ENCODE assay signal across 27 cellular contexts in the genomic region with DNA sequence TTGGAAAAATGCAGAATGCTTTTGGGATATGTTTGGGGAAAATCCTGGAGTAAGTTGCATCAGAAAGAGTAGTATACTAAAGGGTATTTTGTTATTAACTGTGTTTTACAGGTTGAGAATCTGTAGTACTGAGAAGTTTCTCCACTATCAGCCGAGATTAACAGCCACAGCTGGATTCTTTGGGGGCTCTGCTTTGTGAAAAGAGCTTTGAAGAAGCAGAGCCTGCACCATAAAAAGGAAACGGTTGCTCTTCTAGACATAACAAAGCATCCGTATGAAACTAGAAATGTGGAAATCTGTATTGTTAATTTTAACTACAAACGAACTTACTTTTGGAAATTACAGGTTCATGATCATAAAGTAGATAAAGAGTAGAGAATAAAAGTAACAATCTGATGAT. TPM values are rescaled to one million over a fixed set of nuclear protein-coding genes. Genes with fewer than 3 reads are reported as not detected.
DNase-seq lines count a peak whose midpoint lies in the region; ATAC-seq, FAIRE-seq and TF ChIP-seq lines count a peak whose summit lies in the region.
"Had no signal": no experiment of that assay in that cellular context is flagged by ENCODE, and none has a peak within 500 bp of the region (broad histone marks: within the 10 kb centered on the region; RNA-seq: fewer than 3 reads in every experiment).

No MANE protein-coding gene starts in this region.

- no peaks in the 10 kb centered on the region for H3K9me2 ChIP-seq in SU-DHL-6 (replicated peaks; ENCODE audit: insufficient read depth, low read length)

- intact Hi-C loops in heart right ventricle (cut with DNase I): loop anchor here in 4 of 10 donors (5.0 to 10.0 kb wide), 5 partner anchors 63 to 287 kb away; a partner anchor contains a TSS

- peak overlapping the region; percentile 10 for H3K27ac ChIP-seq in cardiac muscle cell
- peak overlapping the region in 1 of 10 donors; percentile 5 for H3K27ac ChIP-seq in heart right ventricle
- no peak overlapping the region for H3K27ac ChIP-seq in SU-DHL-6 (ENCODE audit: low read depth, low read length)
- H3K27ac ChIP-seq: A549, colonic mucosa, upper lobe of right lung had no signal

- H2AFZ ChIP-seq in SU-DHL-6 (ENCODE audit: low read depth, low read length, severe bottlenecking): no peak overlapping the region

- H3K9me3 Mint-ChIP-seq in endothelial cell (ENCODE audit: unreplicated experiment): no peaks in the 10 kb centered on the region
- H3K9me3 Mint-ChIP-seq: activated naive CD8-positive, alpha-beta T cell treated with anti-CD3 and anti-CD28 coated beads, Interleukin-2, amount 50 U/mL, for 24 hours; activated T-helper 17 cell treated with anti-CD3 and anti-CD28 coated beads, Interleukin-2, amount 50 U/mL, for 72 hours; natural killer cell treated with Interleukin-12 subunit alpha and Interleukin-12 subunit beta and Interleukin-15 and Interleukin-18, amount 100 ng/mL, for 72 hours had no signal

- WGBS in heart right ventricle, 2 donors: 17 to 21% methylated on average over 4 of the region's 4 CpGs

- DNase-seq in cardiac muscle cell (ENCODE audit: low read depth in 1 of 2, low spot score in 1 of 2) (no peak), heart right ventricle (no peak), endothelial cell (ENCODE audit: low spot score) (no peak), RCC 7860 (ENCODE audit: low spot score) (no peak), C1 segment of cervical spinal cord (lab: John Stamatoyannopoulos, UW) (no peak)
- DNase-seq in activated CD4-positive, alpha-beta T cell treated with anti-CD3 and anti-CD28 coated beads for 48 hours: no peak
- DNase-seq: activated CD4-positive, alpha-beta T cell treated with anti-CD3 and anti-CD28 coated beads for 4 hours; activated CD8-positive, alpha-beta memory T cell treated with anti-CD3 and anti-CD28 coated beads, Interleukin-2, amount 50 U/mL, for 4 hours; activated naive CD8-positive, alpha-beta T cell treated with anti-CD3 and anti-CD28 coated beads, Interleukin-2, amount 50 U/mL, for 24 hours; colonic mucosa; EL; glutamatergic neuron; NCI-H1694 treated with DMSO at 0.1 percent for 48 hours; NCI-H2171 treated with DMSO at 0.1 percent for 48 hours; NCI-H526; posterior cingulate gyrus; SW 1271; upper lobe of right lung had no signal

- no peak for FAIRE-seq in RCC 7860 (lab: Jason Lieb, UNC)
- FAIRE-seq: A549, H54, K562, TTC549 had no signal

- TF ChIP-seq CTCF in cardiac muscle cell (IDR thresholded peaks at IDR 0.05; ENCODE audit: low read depth, low read length) (no peak), heart right ventricle (IDR thresholded peaks at IDR 0.05) (no peak), SU-DHL-6 (IDR thresholded peaks at IDR 0.05; ENCODE audit: insufficient read depth, low read length, poor library complexity, severe bottlenecking) (no peak), endothelial cell (IDR thresholded peaks at IDR 0.05; ENCODE audit: unreplicated experiment) (no peak)

- H3K4me3 ChIP-seq in cardiac muscle cell (no peak overlapping the region), heart right ventricle (no peak overlapping the region), SU-DHL-6 (ENCODE audit: insufficient read depth, low read length, poor library complexity, severe bottlenecking) (no peak overlapping the region)
- H3K4me3 ChIP-seq: A549, colonic mucosa, K562, upper lobe of right lung had no signal

- H3K4me3 Mint-ChIP-seq in endothelial cell (ENCODE audit: unreplicated experiment): no peak overlapping the region
- H3K4me3 Mint-ChIP-seq: activated naive CD8-positive, alpha-beta T cell treated with anti-CD3 and anti-CD28 coated beads, Interleukin-2, amount 50 U/mL, for 24 hours had no signal

- peak overlapping the region; percentile 16 for H3K4me2 ChIP-seq in SU-DHL-6 (ENCODE audit: low read depth, low read length, poor library complexity, severe bottlenecking)
- H3K4me2 ChIP-seq: A549 had no signal

- H3K36me3 ChIP-seq in cardiac muscle cell (no peaks in the 10 kb centered on the region), heart right ventricle (peaks cover 0 to 4% (median 0%) of the 10 kb centered on the region in 9 donors), SU-DHL-6 (ENCODE audit: low read length) (peaks cover 8% of the 10 kb centered on the region; the same call in 1 of the 2 replicates)
- H3K36me3 ChIP-seq: colonic mucosa, upper lobe of right lung had no signal

- H3K36me3 Mint-ChIP-seq in endothelial cell (ENCODE audit: low read depth, unreplicated experiment): peaks cover under 1% of the 10 kb centered on the region

- H4K20me1 ChIP-seq in SU-DHL-6 (ENCODE audit: low read depth, low read length): no peaks in the 10 kb centered on the region; the same call in 1 of the 2 replicates

- H3K4me1 Mint-ChIP-seq in endothelial cell (ENCODE audit: unreplicated experiment): peaks cover 47% of the 10 kb centered on the region

- H3K27me3 Mint-ChIP-seq in endothelial cell (ENCODE audit: unreplicated experiment): no peaks in the 10 kb centered on the region
- H3K27me3 Mint-ChIP-seq: activated naive CD8-positive, alpha-beta T cell treated with anti-CD3 and anti-CD28 coated beads, Interleukin-2, amount 50 U/mL, for 24 hours; activated T-helper 17 cell treated with anti-CD3 and anti-CD28 coated beads, Interleukin-2, amount 50 U/mL, for 72 hours; natural killer cell treated with Interleukin-12 subunit alpha and Interleukin-12 subunit beta and Interleukin-15 and Interleukin-18, amount 100 ng/mL, for 72 hours had no signal

- H3K9me3 ChIP-seq in cardiac muscle cell (ENCODE audit: low read depth): no peaks in the 10 kb centered on the region
- no peaks in the 10 kb centered on the region for H3K9me3 ChIP-seq in heart right ventricle
- no peaks in the 10 kb centered on the region for H3K9me3 ChIP-seq in SU-DHL-6 (ENCODE audit: insufficient read depth, low read length)
- H3K9me3 ChIP-seq: A549, colonic mucosa, upper lobe of right lung had no signal

- peaks cover 91% of the 10 kb centered on the region for H3K79me2 ChIP-seq in SU-DHL-6 (ENCODE audit: insufficient read depth, low read length)

- H3K27me3 ChIP-seq in cardiac muscle cell: no peaks in the 10 kb centered on the region
- H3K27me3 ChIP-seq in heart right ventricle: no peaks in the 10 kb centered on the region
- H3K27me3 ChIP-seq in SU-DHL-6 (ENCODE audit: low read length): no peaks in the 10 kb centered on the region
- H3K27me3 ChIP-seq: colonic mucosa, upper lobe of right lung had no signal

- ATAC-seq in heart right ventricle: no peak
- ATAC-seq in GM21737 (IDR thresholded peaks at IDR 0.05; ENCODE audit: unreplicated experiment): no peak
- ATAC-seq: A549; activated naive CD8-positive, alpha-beta T cell treated with anti-CD3 and anti-CD28 coated beads, Interleukin-2, amount 50 U/mL, for 24 hours; activated T-helper 17 cell treated with anti-CD3 and anti-CD28 coated beads, Interleukin-2, amount 50 U/mL, for 72 hours; K562; left lobe of liver; natural killer cell treated with Interleukin-12 subunit alpha and Interleukin-12 subunit beta and Interleukin-15 and Interleukin-18, amount 100 ng/mL, for 72 hours; upper lobe of right lung had no signal

- no peak overlapping the region for H3K9ac ChIP-seq in SU-DHL-6 (ENCODE audit: low read length)

- H3F3A ChIP-seq in SU-DHL-6 (ENCODE audit: insufficient read depth): no peaks in the 10 kb centered on the region

- H3K4me1 ChIP-seq in cardiac muscle cell (ENCODE audit: low read depth) (peaks cover 54% of the 10 kb centered on the region), heart right ventricle (peaks cover 12 to 94% (median 66%) of the 10 kb centered on the region in 9 donors)

- H3K27ac Mint-ChIP-seq in endothelial cell (ENCODE audit: unreplicated experiment): peak overlapping the region; percentile 33
- H3K27ac Mint-ChIP-seq: activated naive CD8-positive, alpha-beta T cell treated with anti-CD3 and anti-CD28 coated beads, Interleukin-2, amount 50 U/mL, for 24 hours; natural killer cell treated with Interleukin-12 subunit alpha and Interleukin-12 subunit beta and Interleukin-15 and Interleukin-18, amount 100 ng/mL, for 72 hours had no signal

RNA-seq across cellular contexts. Expression of a gene that starts 5.3 kb away (rescaled TPM):
- total RNA-seq in cardiac muscle cell (22.1 and 33.1 TPM in 2 replicates), heart right ventricle (10 to 100 TPM; 18.3 to 27.3 (median 21.5) TPM), endothelial cell (ENCODE audit: unreplicated experiment) (53.7 TPM)
- polyA plus RNA-seq in cardiac muscle cell (10.9 and 11.0 TPM in 2 replicates), heart right ventricle (10 to 100 TPM in 1 of 2 donors, 1 to 10 TPM in 1; 5.2 to 10.2 TPM)
